8 cellular contexts compared by ENCODE assay signal in the genomic region with DNA sequence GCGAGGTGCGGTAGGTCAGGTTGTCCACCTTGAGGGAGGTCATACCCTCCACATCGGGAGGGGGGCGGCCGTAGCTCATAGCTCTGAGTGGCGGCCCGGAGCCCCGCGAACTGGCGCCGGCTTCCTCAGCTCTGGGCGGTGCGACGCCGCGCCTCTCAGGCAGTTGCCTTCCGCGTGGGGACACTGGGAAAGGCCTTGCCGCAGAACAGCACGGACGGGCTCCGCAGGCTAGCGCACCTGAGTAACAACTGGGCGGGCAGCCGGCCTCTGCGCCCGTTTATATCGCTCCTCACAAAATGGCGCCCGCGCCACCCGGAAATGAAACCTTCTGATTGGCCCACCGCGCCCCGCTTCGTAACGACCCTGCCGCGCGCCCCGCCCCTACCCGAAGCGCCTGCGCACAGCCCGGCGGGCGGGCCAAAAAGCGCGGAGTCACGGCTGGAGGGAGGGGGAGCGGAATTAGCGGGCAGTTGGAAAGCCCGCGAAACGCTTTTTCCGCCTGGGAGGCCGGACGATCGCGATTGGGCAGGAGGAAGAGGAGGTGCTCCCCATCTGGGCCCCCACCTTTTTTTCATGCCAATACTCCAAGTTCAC. TPM values are rescaled to one million over a fixed set of nuclear protein-coding genes. Genes with fewer than 3 reads are reported as not detected.
DNase-seq lines count a peak whose midpoint lies in the region; ATAC-seq and TF ChIP-seq lines count a peak whose summit lies in the region.

Gene SRSF2, minus strand, starts transcription at position 250 of the 594 bp plus-strand sequence. Its CDS starts 171 bp downstream, at position 79.

- ATAC-seq in HG03460 (IDR thresholded peaks at IDR 0.05; ENCODE audit: unreplicated experiment) = peak; percentile 60

- H3K9ac ChIP-seq in colonic mucosa (ENCODE audit: low read depth in 2 of 2, low read length in 2 of 2) = peak within 1 kb of the TSS; percentile 91 to 99

- TF ChIP-seq CTCF in BE2C (IDR thresholded peaks at IDR 0.05; ENCODE audit: low read depth, low read length) = no peak
- TF ChIP-seq CTCF in colonic mucosa (IDR thresholded peaks at IDR 0.05) = no peak

- intact Hi-C loops in colonic mucosa (cut with DNase I) = no loop called here

- H3K36me3 ChIP-seq in BE2C (peaks cover 49% of the 10 kb centered on the region), colonic mucosa (no peaks in the 10 kb centered on the region)

- DNase-seq in BE2C (peak; percentile 98), GM19240 (ENCODE audit: insufficient read length, low spot score) (peak; percentile 61), NCI-H526 (lab: John Stamatoyannopoulos, UW) (peak; percentile 97 to 99), colonic mucosa (peak; percentile 98)
- DNase-seq in activated CD4-positive, alpha-beta T cell treated with anti-CD3 and anti-CD28 coated beads for 48 hours = peak; percentile 99
- DNase-seq in stimulated activated CD4-positive, alpha-beta T cell treated with anti-CD3 and anti-CD28 coated beads, Interleukin-1b, Interleukin-23, amount 100 ng/mL, for 4 hours (ENCODE audit: low read depth in 2 of 2) = peak; percentile 96 to 98

- H3K4me3 ChIP-seq in BE2C (ENCODE audit: low read depth, low read length) (peak within 1 kb of the TSS; percentile 94), colonic mucosa (peak within 1 kb of the TSS; percentile 79)

- H3K27me3 ChIP-seq in BE2C = no peaks in the 10 kb centered on the region
- H3K27me3 ChIP-seq in colonic mucosa = no peaks in the 10 kb centered on the region
- H3K27me3 ChIP-seq in layer of hippocampus (ENCODE audit: control insufficient read depth, insufficient read depth, low read length) = no peaks in the 10 kb centered on the region

- H3K4me1 ChIP-seq in BE2C (peaks cover 5% of the 10 kb centered on the region; the same call in 1 of the 2 replicates), colonic mucosa (peaks cover 4% of the 10 kb centered on the region)

- H3K27ac ChIP-seq in colonic mucosa (peak within 1 kb of the TSS; percentile 100), layer of hippocampus (ENCODE audit: low read depth, low read length) (peak within 1 kb of the TSS; percentile 100)

- H3K9me3 ChIP-seq in BE2C = no peaks in the 10 kb centered on the region
- H3K9me3 ChIP-seq in colonic mucosa = no peaks in the 10 kb centered on the region

RNA-seq across cellular contexts. Expression of gene SRSF2, which starts in this region (rescaled TPM):
- 297 TPM for polyA plus RNA-seq in BE2C (2012; ENCODE audit: insufficient read depth, insufficient read length, low read depth)
- 100 to 1,000 TPM; 163 to 300 TPM for total RNA-seq in colonic mucosa

Comparison
In these comparisons a context has a peak if more than half of its experiments do, and no peak if none do; other contexts are left out.
1. Peak in every context shown above with its lines: DNase-seq, ATAC-seq, H3K4me3 ChIP-seq and H3K27ac ChIP-seq.